Comparison of ENCODE assay signal across 20 cellular contexts in the genomic region with DNA sequence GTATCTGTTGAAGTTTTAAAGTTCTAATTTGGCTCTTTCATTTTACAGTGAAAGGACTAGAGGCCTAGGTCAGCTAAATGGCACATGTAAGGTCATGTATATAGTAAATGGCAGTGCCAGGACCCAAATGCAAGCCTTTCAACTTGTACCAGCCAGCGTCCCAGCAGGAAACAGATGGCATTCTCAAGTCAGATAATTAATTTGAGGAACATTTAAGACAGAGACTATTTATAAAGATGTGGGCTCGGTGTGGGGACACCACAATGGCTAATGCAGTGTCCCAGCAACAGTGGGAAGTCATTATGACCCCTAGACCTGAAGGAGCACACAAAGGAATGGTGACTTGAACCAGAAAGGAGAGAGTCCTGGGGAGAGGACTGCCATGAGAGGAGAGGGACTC.
"Had no signal": no experiment of that assay in that cellular context is flagged by ENCODE, and none has a peak within 500 bp of the region (broad histone marks: within the 10 kb centered on the region; RNA-seq: fewer than 3 reads in every experiment).

No MANE protein-coding gene starts in this region.

- H3K36me3 ChIP-seq: left lung, pancreas, stomach, suprapubic skin, tibial nerve had no signal

- H3K27ac ChIP-seq: hepatocyte, left lung, pancreas, psoas muscle, stomach, suprapubic skin, tibial nerve had no signal

- H3K27me3 ChIP-seq: hepatocyte, left lung, pancreas, stomach, tibial nerve had no signal

- DNase-seq: activated CD4-positive, alpha-beta memory T cell treated with anti-CD3 and anti-CD28 coated beads for 36 hours; activated CD4-positive, alpha-beta T cell treated with anti-CD3 and anti-CD28 coated beads for 4 hours; activated CD4-positive, CD25-positive, alpha-beta regulatory T cell; activated effector memory CD4-positive, alpha-beta T cell treated with Interleukin-2 at 50 U/mL for 16 hours; activated naive CD4-positive, alpha-beta T cell treated with anti-CD3 and anti-CD28 coated beads for 36 hours; activated T-cell treated with anti-CD3 and anti-CD28 coated beads, Interleukin-2, amount 50 U/mL, for 72 hours; amygdala; kidney glomerular epithelial cell; left lung; natural killer cell; pancreas; psoas muscle; right cardiac atrium; stimulated activated CD4-positive, alpha-beta T cell treated with anti-CD3 and anti-CD28 coated beads, Interleukin-12 subunit alpha, Interleukin-12 subunit beta, amount 100 ng/mL, for 4 hours; stomach; T-helper 9 cell had no signal

- ATAC-seq: activated T-cell treated with anti-CD3 and anti-CD28 coated beads, Interleukin-2, amount 50 U/mL, for 72 hours; left lung; natural killer cell; pancreas; psoas muscle; right cardiac atrium had no signal

- H3K9me3 ChIP-seq: left lung, pancreas, psoas muscle, stomach, suprapubic skin, tibial nerve had no signal

- H3K4me1 ChIP-seq: left lung, pancreas, psoas muscle, stomach, suprapubic skin, tibial nerve had no signal

- H3K4me3 ChIP-seq: hepatocyte, left lung, lung, pancreas, psoas muscle, stomach, suprapubic skin, tibial nerve had no signal
